9 cellular contexts compared by ENCODE assay signal in the genomic region with DNA sequence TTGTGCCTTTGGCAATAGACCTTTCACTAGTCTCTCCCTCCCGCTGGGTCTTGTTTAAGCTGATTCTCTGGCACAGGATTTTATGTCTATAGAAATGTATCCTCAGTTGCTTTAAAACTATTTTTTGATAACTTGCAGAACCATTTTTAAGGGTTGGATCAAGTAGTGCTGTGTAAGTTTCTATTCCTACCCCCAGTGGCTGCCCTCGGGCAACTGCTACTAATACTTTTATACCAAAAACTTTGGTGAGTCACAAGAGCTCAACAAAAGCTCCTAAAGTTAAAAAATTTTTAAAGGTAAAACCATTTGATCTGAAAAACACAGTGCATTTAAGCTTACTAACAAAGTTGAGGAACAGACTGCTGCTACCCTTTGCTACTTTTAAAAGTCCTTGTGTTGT.
"Had no signal": no experiment of that assay in that cellular context is flagged by ENCODE, and none has a peak within 500 bp of the region (broad histone marks: within the 10 kb centered on the region; RNA-seq: fewer than 3 reads in every experiment).

No MANE protein-coding gene starts in this region.

- ATAC-seq: HCT116, HepG2 had no signal

- H3K9ac ChIP-seq: KMS-11 had no signal

- H3K36me3 ChIP-seq: HAP-1 had no signal

- H3K4me1 ChIP-seq: HAP-1 had no signal

- DNase-seq: GOT3, H7, HFFc6, Karpas-422, KBM-7 had no signal

- H3K4me3 ChIP-seq: HAP-1 had no signal

- H3K9me3 ChIP-seq: HAP-1 had no signal
